Comparison of ENCODE assay signal across 26 cellular contexts in genomic region chr6:150568560-150568959, GRCh38. TPM values are rescaled to one million over a fixed set of nuclear protein-coding genes. Genes with fewer than 3 reads are reported as not detected.
"Had no signal": no experiment of that assay in that cellular context is flagged by ENCODE, and none has a peak within 500 bp of the region (broad histone marks: within the 10 kb centered on the region; RNA-seq: fewer than 3 reads in every experiment).

No MANE protein-coding gene starts in this region.

- H3K4me1 Mint-ChIP-seq: immature natural killer cell; naive thymus-derived CD4-positive, alpha-beta T cell; stimulated activated naive CD8-positive, alpha-beta T cell treated with anti-CD3 and anti-CD28 coated beads, Interleukin-15, amount 100 ng/mL, for 72 hours had no signal

- ATAC-seq: naive thymus-derived CD4-positive, alpha-beta T cell; stimulated activated memory B cell treated with anti-CD40 and anti-IgM and Interleukin-4, amounts not matched to agents 10 μg/mL and 1 μg/mL and 100 μg/mL, for 72 hours; stimulated activated naive CD8-positive, alpha-beta T cell treated with anti-CD3 and anti-CD28 coated beads, Interleukin-15, amount 100 ng/mL, for 72 hours had no signal

- DNase-seq: head of caudate nucleus; immature natural killer cell; kidney; mesendoderm; naive thymus-derived CD4-positive, alpha-beta T cell; right cardiac atrium; sigmoid colon; stimulated activated CD4-positive, alpha-beta T cell treated with anti-CD3 and anti-CD28 coated beads, Interleukin-1b, Interleukin-23, amount 100 ng/mL, for 48 hours; stimulated activated CD4-positive, alpha-beta T cell treated with anti-CD3 and anti-CD28 coated beads, Interleukin-2, amount 100 ng/mL, for 48 hours; stimulated activated CD4-positive, alpha-beta T cell treated with anti-CD3 and anti-CD28 coated beads, Interleukin-4, amount 100 ng/mL, for 4 hours; stimulated activated CD8-positive, alpha-beta memory T cell treated with anti-CD3 and anti-CD28 coated beads, Interleukin-4, amount 100 ng/mL, for 48 hours; stimulated activated naive CD4-positive, alpha-beta T cell treated with Interleukin-2 at 50 U/mL for 16 hours; stimulated activated naive CD8-positive, alpha-beta T cell treated with anti-CD3 and anti-CD28 coated beads, Interleukin-15, amount 100 ng/mL, for 72 hours; transverse colon; upper lobe of left lung had no signal

- H3K27ac Mint-ChIP-seq: immature natural killer cell; mesothelial cell of epicardium; naive thymus-derived CD4-positive, alpha-beta T cell; natural killer cell treated with Interleukin-12 subunit alpha and Interleukin-12 subunit beta and Interleukin-15 and Interleukin-18, amount 100 ng/mL, for 72 hours; stimulated activated memory B cell treated with anti-CD40 and anti-IgM and Interleukin-4, amounts not matched to agents 10 μg/mL and 1 μg/mL and 100 μg/mL, for 72 hours; stimulated activated naive CD8-positive, alpha-beta T cell treated with anti-CD3 and anti-CD28 coated beads, Interleukin-15, amount 100 ng/mL, for 72 hours had no signal

- FAIRE-seq: islet of Langerhans, kidney, small intestine had no signal

- H3K36me3 ChIP-seq: left ventricle myocardium inferior, sigmoid colon, transverse colon, upper lobe of left lung, vagina had no signal

- H3K4me1 ChIP-seq: sigmoid colon, vagina had no signal

- H3K27ac ChIP-seq: left ventricle myocardium inferior, sigmoid colon, transverse colon, upper lobe of left lung, vagina had no signal

- H3K4me3 Mint-ChIP-seq: immature natural killer cell; mesothelial cell of epicardium; naive thymus-derived CD4-positive, alpha-beta T cell; natural killer cell treated with Interleukin-12 subunit alpha and Interleukin-12 subunit beta and Interleukin-15 and Interleukin-18, amount 100 ng/mL, for 72 hours; neural crest cell; stimulated activated memory B cell treated with anti-CD40 and anti-IgM and Interleukin-4, amounts not matched to agents 10 μg/mL and 1 μg/mL and 100 μg/mL, for 72 hours; stimulated activated naive CD8-positive, alpha-beta T cell treated with anti-CD3 and anti-CD28 coated beads, Interleukin-15, amount 100 ng/mL, for 72 hours had no signal

- H3K27me3 ChIP-seq: sigmoid colon, transverse colon, upper lobe of left lung, vagina had no signal

- H3K9me3 ChIP-seq: sigmoid colon, transverse colon, upper lobe of left lung, vagina had no signal

- H3K4me3 ChIP-seq: left ventricle myocardium inferior, lung, sigmoid colon, transverse colon, upper lobe of left lung, vagina had no signal

- H3K9me3 Mint-ChIP-seq: immature natural killer cell; mesothelial cell of epicardium; natural killer cell treated with Interleukin-12 subunit alpha and Interleukin-12 subunit beta and Interleukin-15 and Interleukin-18, amount 100 ng/mL, for 72 hours; neural crest cell; stimulated activated memory B cell treated with anti-CD40 and anti-IgM and Interleukin-4, amounts not matched to agents 10 μg/mL and 1 μg/mL and 100 μg/mL, for 72 hours; stimulated activated naive CD8-positive, alpha-beta T cell treated with anti-CD3 and anti-CD28 coated beads, Interleukin-15, amount 100 ng/mL, for 72 hours had no signal

- H3K27me3 Mint-ChIP-seq: progenitor cell of endocrine pancreas had no signal

- H3K36me3 Mint-ChIP-seq: immature natural killer cell; mesothelial cell of epicardium; natural killer cell treated with Interleukin-12 subunit alpha and Interleukin-12 subunit beta and Interleukin-15 and Interleukin-18, amount 100 ng/mL, for 72 hours; stimulated activated memory B cell treated with anti-CD40 and anti-IgM and Interleukin-4, amounts not matched to agents 10 μg/mL and 1 μg/mL and 100 μg/mL, for 72 hours had no signal

RNA-seq across cellular contexts. Expression of gene PLEKHG1, which starts 31.1 kb away (rescaled TPM):
- total RNA-seq: myocyte had no signal
